Comparison of ENCODE assay signal across 8 cellular contexts in genomic region chr10:68301790-68302502, GRCh38. TPM values are rescaled to one million over a fixed set of nuclear protein-coding genes. Genes with fewer than 3 reads are reported as not detected.
DNase-seq lines count a peak whose midpoint lies in the region; ATAC-seq, FAIRE-seq and TF ChIP-seq lines count a peak whose summit lies in the region.

No MANE protein-coding gene starts in this region.

- intact Hi-C loops in psoas muscle (cut with DNase I) = loop anchor here in 1 of 2 donors (5.0 to 10.0 kb wide), 4 partner anchors 57 to 447 kb away; no protein-coding TSS in a partner anchor

- peak; percentile 63 for TF ChIP-seq CTCF in psoas muscle (IDR thresholded peaks at IDR 0.05)

- H3K4me1 ChIP-seq in psoas muscle = no peaks in the 10 kb centered on the region

- FAIRE-seq in TTC549 (lab: Jason Lieb, UNC) = peak; percentile 40

- ATAC-seq in GM19463 (IDR thresholded peaks at IDR 0.05; ENCODE audit: unreplicated experiment) (peak; percentile 47), psoas muscle (peak; percentile 62 to 86 (median 67)), HG02970 (IDR thresholded peaks at IDR 0.05; ENCODE audit: low FRiP score, unreplicated experiment) (no peak), HG02981 (IDR thresholded peaks at IDR 0.05; ENCODE audit: unreplicated experiment) (no peak)

- H3K9me3 ChIP-seq in psoas muscle = no peaks in the 10 kb centered on the region

- no peak overlapping the region for H3K4me3 ChIP-seq in psoas muscle

- 40 to 49% (median 46%) methylated on average over 6 of the region's 6 CpGs for WGBS in psoas muscle, 3 donors

- peak; percentile 0 for DNase-seq in COR-L47 (lab: John Stamatoyannopoulos, UW)
- DNase-seq in LoVo (ENCODE audit: low spot score) = peak; percentile 42
- DNase-seq in foreskin melanocyte = peak; percentile 49
- DNase-seq in psoas muscle = no peak

- no peaks in the 10 kb centered on the region for H3K36me3 ChIP-seq in psoas muscle (ENCODE audit: insufficient read depth in 1 of 2, low read depth in 1 of 2)

- H3K27me3 ChIP-seq in psoas muscle (ENCODE audit: insufficient read depth in 3 of 3, low read length in 2 of 3) = no peaks in the 10 kb centered on the region

- no peak overlapping the region for H3K27ac ChIP-seq in psoas muscle

RNA-seq across cellular contexts. Expression of gene HNRNPH3, which starts 29.9 kb away (rescaled TPM):
- 100 to 1,000 TPM in 1 of 4 donors, 10 to 100 TPM in 3; 73.1 to 102 (median 88.2) TPM for total RNA-seq in psoas muscle
- 100 to 1,000 TPM; 107 to 180 (median 171) TPM for polyA plus RNA-seq in psoas muscle

RNA-seq across cellular contexts. Expression of gene PBLD, which starts 30.8 kb away (rescaled TPM):
- 1 to 10 TPM; 1.8 to 2.9 (median 2.0) TPM for total RNA-seq in psoas muscle
- 1 to 10 TPM in 1 of 3 donors, under 1 TPM in 2; 0.77 to 2.0 (median 0.82) TPM for polyA plus RNA-seq in psoas muscle

Comparison
In these comparisons a context has a peak if more than half of its experiments do, and no peak if none do; other contexts are left out.
1. DNase-seq: peak in COR-L47 (single experiment), LoVo (single experiment) and foreskin melanocyte (single experiment); none in psoas muscle (0 of 2).
2. ATAC-seq: peak in GM19463 (single experiment) and psoas muscle (4 of 4); none in HG02970 (single experiment) and HG02981 (single experiment).